In genomic region chr18:59453468-59453961, GRCh38 we compare ENCODE assay signal across 16 cellular contexts.
"Had no signal": no experiment of that assay in that cellular context is flagged by ENCODE, and none has a peak within 500 bp of the region (broad histone marks: within the 10 kb centered on the region; RNA-seq: fewer than 3 reads in every experiment).

No MANE protein-coding gene starts in this region.

- H3K4me3 ChIP-seq: esophagus squamous epithelium, lower lobe of right lung, skin epidermis, thoracic aorta had no signal

- ATAC-seq: left cardiac atrium; lower lobe of right lung; stimulated activated memory B cell treated with anti-CD40 and anti-IgM and Interleukin-4, amounts not matched to agents 10 μg/mL and 1 μg/mL and 100 μg/mL, for 72 hours had no signal

- H3K9me3 ChIP-seq: esophagus squamous epithelium, lower lobe of right lung, thoracic aorta had no signal

- H3K27ac ChIP-seq: esophagus squamous epithelium, lower lobe of right lung, skin epidermis, thoracic aorta, WERI-Rb-1 had no signal

- H3K4me1 Mint-ChIP-seq: stimulated activated memory B cell treated with anti-CD40 and anti-IgM and Interleukin-4, amounts not matched to agents 10 μg/mL and 1 μg/mL and 100 μg/mL, for 72 hours had no signal

- H3K36me3 ChIP-seq: esophagus squamous epithelium, lower lobe of right lung, thoracic aorta, WERI-Rb-1 had no signal

- H3K27ac Mint-ChIP-seq: activated naive CD8-positive, alpha-beta T cell; nephron progenitor cell; stimulated activated memory B cell treated with anti-CD40 and anti-IgM and Interleukin-4, amounts not matched to agents 10 μg/mL and 1 μg/mL and 100 μg/mL, for 72 hours had no signal

- H3K4me1 ChIP-seq: esophagus squamous epithelium, lower lobe of right lung had no signal

- H3K4me3 Mint-ChIP-seq: activated naive CD8-positive, alpha-beta T cell; nephron progenitor cell; stimulated activated memory B cell treated with anti-CD40 and anti-IgM and Interleukin-4, amounts not matched to agents 10 μg/mL and 1 μg/mL and 100 μg/mL, for 72 hours had no signal

- H3K9me3 Mint-ChIP-seq: stimulated activated memory B cell treated with anti-CD40 and anti-IgM and Interleukin-4, amounts not matched to agents 10 μg/mL and 1 μg/mL and 100 μg/mL, for 72 hours had no signal

- H3K36me3 Mint-ChIP-seq: activated naive CD8-positive, alpha-beta T cell; stimulated activated memory B cell treated with anti-CD40 and anti-IgM and Interleukin-4, amounts not matched to agents 10 μg/mL and 1 μg/mL and 100 μg/mL, for 72 hours had no signal

- DNase-seq: activated CD4-positive, alpha-beta T cell treated with anti-CD3 and anti-CD28 coated beads, Interleukin-2, amount 50 U/mL, for 4 hours; activated T-cell treated with anti-CD3 and anti-CD28 coated beads for 4 hours; amniotic stem cell; dermis blood vessel endothelial cell; effector memory CD4-positive, alpha-beta T cell; esophagus squamous epithelium; left cardiac atrium; lower lobe of right lung; nephron progenitor cell; nucleus accumbens; stimulated activated CD4-positive, alpha-beta T cell treated with anti-CD3 and anti-CD28 coated beads, Interleukin-4, amount 100 ng/mL, for 4 hours; WERI-Rb-1 had no signal
